8 cellular contexts compared by ENCODE assay signal in genomic region chr11:9573054-9573774, GRCh38. TPM values are rescaled to one million over a fixed set of nuclear protein-coding genes. Genes with fewer than 3 reads are reported as not detected.
DNase-seq lines count a peak whose midpoint lies in the region; ATAC-seq and TF ChIP-seq lines count a peak whose summit lies in the region.

Gene WEE1 (plus strand): TSS chr11:9573670. CDS start chr11:9573934, 264 bp downstream.

- CTCF ChIA-PET in CD4-positive, alpha-beta memory T cell (lab: Charles Lee; ENCODE audit: partially characterized antibody), result interaction anchor here (1.2 to 4.0 kb wide), 6 partner anchors 28 to 175 kb away, joined by 3 to 34 read pairs (median 5); no protein-coding TSS in a partner anchor
- CTCF ChIA-PET in activated CD4-positive, alpha-beta memory T cell treated with anti-CD3 and anti-CD28 coated beads for 36 hours (lab: Charles Lee), result interaction anchor here (0.6 to 7.1 kb wide), 6 partner anchors 28 to 857 kb away, joined by 3 to 75 read pairs (median 7); no protein-coding TSS in a partner anchor

- ATAC-seq in GM19455 (IDR thresholded peaks at IDR 0.05; ENCODE audit: unreplicated experiment), result peak; percentile 83
- ATAC-seq in right lobe of liver, result peak; percentile 83 to 94 (median 84)

- DNase-seq in CD4-positive, alpha-beta memory T cell, result peak; percentile 94 to 96 (median 95)
- peak; percentile 96 for DNase-seq in HK-2 (ENCODE audit: unreplicated experiment)
- peak; percentile 82 for DNase-seq in NCI-H82 treated with DMSO at 0.1 percent for 48 hours (lab: John Stamatoyannopoulos, UW; ENCODE audit: unreplicated experiment)
- DNase-seq in activated CD4-positive, alpha-beta memory T cell treated with anti-CD3 and anti-CD28 coated beads for 36 hours, result peak; percentile 99
- DNase-seq in dorsolateral prefrontal cortex, result peak; percentile 84 to 94 (median 91)
- DNase-seq in right lobe of liver, result peak; percentile 99
- peak; percentile 97 for DNase-seq in stimulated activated CD4-positive, alpha-beta T cell treated with anti-CD3 and anti-CD28 coated beads, Interleukin-4, amount 100 ng/mL, for 24 hours

- WGBS in right lobe of liver (ENCODE audit: insufficient coverage, low coverage, low lambda C conversion rate, missing lambda C conversion rate), result 0% methylated on average over 7 of the region's 73 CpGs

- peak within 1 kb of the TSS; percentile 85 to 93 (median 89) for H3K4me3 Mint-ChIP-seq in CD4-positive, alpha-beta memory T cell
- H3K4me3 Mint-ChIP-seq in activated CD4-positive, alpha-beta memory T cell treated with anti-CD3 and anti-CD28 coated beads for 36 hours, result peak within 1 kb of the TSS; percentile 97

- peak within 1 kb of the TSS; percentile 42 to 80 for H3K4me3 ChIP-seq in CD4-positive, alpha-beta memory T cell (ENCODE audit: low read length in 2 of 2)
- peak within 1 kb of the TSS; percentile 44 to 96 (median 83) for H3K4me3 ChIP-seq in dorsolateral prefrontal cortex
- H3K4me3 ChIP-seq in right lobe of liver, result peak within 1 kb of the TSS; percentile 65 to 70 (median 66)

- H3K27me3 Mint-ChIP-seq in CD4-positive, alpha-beta memory T cell, result no peaks in the 10 kb centered on the region
- no peaks in the 10 kb centered on the region for H3K27me3 Mint-ChIP-seq in activated CD4-positive, alpha-beta memory T cell treated with anti-CD3 and anti-CD28 coated beads for 36 hours

- peak within 1 kb of the TSS; percentile 86 for H3K27ac ChIP-seq in CD4-positive, alpha-beta memory T cell (ENCODE audit: low read depth, low read length)
- H3K27ac ChIP-seq in dorsolateral prefrontal cortex, result peak within 1 kb of the TSS in 52 of 59 donors; percentile 17 to 93 (median 78)
- peak within 1 kb of the TSS; percentile 83 to 97 (median 96) for H3K27ac ChIP-seq in right lobe of liver

- H3K36me3 Mint-ChIP-seq in CD4-positive, alpha-beta memory T cell, result peaks cover 0 to 11% of the 10 kb centered on the region in 2 donors
- H3K36me3 Mint-ChIP-seq in activated CD4-positive, alpha-beta memory T cell treated with anti-CD3 and anti-CD28 coated beads for 36 hours, result peaks cover 38% of the 10 kb centered on the region

- TF ChIP-seq CTCF in dorsolateral prefrontal cortex (IDR thresholded peaks at IDR 0.05 in 54 of 56, conservative IDR thresholded peaks at IDR 0.05 in 2 of 56; ENCODE audit: low read depth in 1 of 56, partially characterized antibody in 56 of 56) (peak in 10 of 56 donors; percentile 3 to 38 (median 24)), right lobe of liver (IDR thresholded peaks at IDR 0.05) (no peak)

- peak; percentile 92 for TF ChIP-seq POLR2A in right lobe of liver (IDR thresholded peaks at IDR 0.05)

- POLR2A ChIA-PET in CD4-positive, alpha-beta memory T cell (lab: Charles Lee; ENCODE audit: partially characterized antibody), result interaction anchor here (1.0 to 7.4 kb wide), 16 partner anchors 16 to 1236 kb away, joined by 3 to 91 read pairs (median 6); partner anchors contain the start of genes EIF4G2, RPL27A, TMEM9B and TRIM66
- POLR2A ChIA-PET in activated CD4-positive, alpha-beta memory T cell treated with anti-CD3 and anti-CD28 coated beads for 36 hours (lab: Charles Lee), result interaction anchor here (0.5 to 3.0 kb wide), 11 partner anchors 8 to 1178 kb away, joined by 3 to 23 read pairs (median 5); partner anchors contain the start of genes CTR9 and ZNF143

- no peaks in the 10 kb centered on the region for H3K9me3 Mint-ChIP-seq in CD4-positive, alpha-beta memory T cell
- no peaks in the 10 kb centered on the region for H3K9me3 Mint-ChIP-seq in activated CD4-positive, alpha-beta memory T cell treated with anti-CD3 and anti-CD28 coated beads for 36 hours

- H3K4me1 ChIP-seq in CD4-positive, alpha-beta memory T cell (ENCODE audit: insufficient read depth, low read length), result peaks cover 55% of the 10 kb centered on the region
- peaks cover 0 to 28% (median 12%) of the 10 kb centered on the region in 4 donors for H3K4me1 ChIP-seq in right lobe of liver

- peak within 1 kb of the TSS; percentile 85 to 95 (median 92) for H3K27ac Mint-ChIP-seq in CD4-positive, alpha-beta memory T cell
- H3K27ac Mint-ChIP-seq in activated CD4-positive, alpha-beta memory T cell treated with anti-CD3 and anti-CD28 coated beads for 36 hours, result peak within 1 kb of the TSS; percentile 82

- H3K9me3 ChIP-seq in CD4-positive, alpha-beta memory T cell (ENCODE audit: control insufficient read depth in 1 of 2, low read length in 2 of 2), result no peaks in the 10 kb centered on the region
- no peaks in the 10 kb centered on the region for H3K9me3 ChIP-seq in right lobe of liver

- H3K4me1 Mint-ChIP-seq in CD4-positive, alpha-beta memory T cell, result peaks cover 24 to 56% (median 39%) of the 10 kb centered on the region in 4 donors
- H3K4me1 Mint-ChIP-seq in activated CD4-positive, alpha-beta memory T cell treated with anti-CD3 and anti-CD28 coated beads for 36 hours (ENCODE audit: low read depth), result peaks cover 36% of the 10 kb centered on the region

- H3K36me3 ChIP-seq in CD4-positive, alpha-beta memory T cell (ENCODE audit: insufficient read depth, low read length), result no peaks in the 10 kb centered on the region
- peaks cover 0 to 3% (median 0%) of the 10 kb centered on the region in 4 donors for H3K36me3 ChIP-seq in right lobe of liver

- H3K27me3 ChIP-seq in CD4-positive, alpha-beta memory T cell (ENCODE audit: insufficient read depth, low read length), result no peaks in the 10 kb centered on the region
- no peaks in the 10 kb centered on the region for H3K27me3 ChIP-seq in dorsolateral prefrontal cortex
- H3K27me3 ChIP-seq in right lobe of liver, result no peaks in the 10 kb centered on the region

- intact Hi-C loops in CD4-positive, alpha-beta memory T cell (cut with micrococcal nuclease), result loop anchor here (1.0 to 5.0 kb wide), 10 partner anchors 28 to 1236 kb away; partner anchors contain the start of genes AKIP1, EIF4G2, RPL27A and TMEM41B
- intact Hi-C loops in activated CD4-positive, alpha-beta memory T cell treated with anti-CD3 and anti-CD28 coated beads for 36 hours (cut with micrococcal nuclease), result loop anchor here (1.0 kb wide), 3 partner anchors 40 to 731 kb away; no protein-coding TSS in a partner anchor
- intact Hi-C loops in dorsolateral prefrontal cortex (cut with DNase I), result loop anchor here in 1 of 2 donors (1.0 kb wide), 1 partner anchor 40 kb away; no protein-coding TSS in a partner anchor
- intact Hi-C loops in right lobe of liver (cut with DNase I), result no loop called here

RNA-seq across cellular contexts. Expression of gene WEE1, which starts in this region (rescaled TPM):
- total RNA-seq in CD4-positive, alpha-beta memory T cell, result 10 to 100 TPM; 11.1 to 11.7 TPM
- polyA plus RNA-seq in CD4-positive, alpha-beta memory T cell, result 1 to 10 TPM; 5.8 to 8.2 TPM
- 10 to 100 TPM; 47.8 to 52.4 TPM for total RNA-seq in activated CD4-positive, alpha-beta memory T cell treated with anti-CD3 and anti-CD28 coated beads for 36 hours
- total RNA-seq in dorsolateral prefrontal cortex, result 1 to 10 TPM in 119 of 120 experiments, under 1 TPM in 1; 0.76 to 9.5 (median 2.7) TPM
- total RNA-seq in right lobe of liver, result 10 to 100 TPM; 11.1 to 34.0 (median 19.5) TPM

Comparison
In these comparisons a context has a peak if more than half of its experiments do, and no peak if none do; other contexts are left out.
1. Peak in every context shown above with its lines: DNase-seq, ATAC-seq, H3K4me3 ChIP-seq and H3K27ac ChIP-seq.
2. intact Hi-C loops: an anchor here in CD4-positive, alpha-beta memory T cell (1.0 to 5.0 kb wide) and activated CD4-positive, alpha-beta memory T cell treated with anti-CD3 and anti-CD28 coated beads for 36 hours (1.0 kb wide); none called in right lobe of liver.